In genomic region chr18:57051586-57052044, GRCh38 we compare ENCODE assay signal across 1 cellular context.
TF ChIP-seq lines count a peak whose summit lies in the region.

No MANE protein-coding gene starts in this region.

TF ChIP-seq in K562, 482 proteins besides CTCF, POLR2A, EP300 and RAD21 (continued from another document and continues in another):
- TF ChIP-seq ZBTB40 (IDR thresholded peaks at IDR 0.05) (no peak), ZBTB40 (CRISPR knock-in tag; IDR thresholded peaks at IDR 0.05) (no peak), SRSF9 (IDR thresholded peaks at IDR 0.05; ENCODE audit: borderline replicate concordance, low read depth, low read length) (no peak), SAP30 (IDR thresholded peaks at IDR 0.05; ENCODE audit: borderline replicate concordance, insufficient read depth, low read depth, low read length, poor library complexity, severe bottlenecking) (no peak), ZZZ3 (IDR thresholded peaks at IDR 0.05) (no peak), ZFP36 (IDR thresholded peaks at IDR 0.05; ENCODE audit: low read depth, low read length, partially characterized antibody) (no peak), DMBX1 (CRISPR knock-in tag; IDR thresholded peaks at IDR 0.05; ENCODE audit: borderline replicate concordance) (no peak), BRD4 (IDR thresholded peaks at IDR 0.05) (no peak), POLR2AphosphoS5 (IDR thresholded peaks at IDR 0.05; ENCODE audit: control insufficient read depth, insufficient read depth, low read depth, low read length) (peak; percentile 63; the same call in 1 of the 2 replicates), MGA (IDR thresholded peaks at IDR 0.05) (no peak), ILK (tag; IDR thresholded peaks at IDR 0.05; ENCODE audit: borderline replicate concordance, low read depth) (no peak), CTBP1 (IDR thresholded peaks at IDR 0.05; ENCODE audit: borderline replicate concordance) (no peak; the same call in 1 of the 2 replicates), TCFL5 (CRISPR knock-in tag; conservative IDR thresholded peaks at IDR 0.05) (no peak), ZNF780A (CRISPR knock-in tag; IDR thresholded peaks at IDR 0.05) (no peak), RCOR1 (IDR thresholded peaks at IDR 0.05; ENCODE audit: borderline replicate concordance in 1 of 2, low read depth in 2 of 2, low read length in 2 of 2) (peak; percentile 68 to 95; a peak in 3 of 4 replicates), GTF2F1 (IDR thresholded peaks at IDR 0.05; ENCODE audit: low read depth, low read length) (no peak), HOMEZ (CRISPR knock-in tag; IDR thresholded peaks at IDR 0.05) (no peak), CSDE1 (IDR thresholded peaks at IDR 0.05) (no peak), RHOXF2B (CRISPR knock-in tag; conservative IDR thresholded peaks at IDR 0.05) (no peak), LEF1 (IDR thresholded peaks at IDR 0.05) (0 out of 2 replicates have a peak, but pooled peaks have one; percentile 30), NFYB (IDR thresholded peaks at IDR 0.05; ENCODE audit: extremely low read depth, insufficient read length) (no peak)
